In genomic region chr12:106114084-106115068, GRCh38 we compare ENCODE assay signal across 11 cellular contexts. TPM values are rescaled to one million over a fixed set of nuclear protein-coding genes. Genes with fewer than 3 reads are reported as not detected.
DNase-seq lines count a peak whose midpoint lies in the region; ATAC-seq and TF ChIP-seq lines count a peak whose summit lies in the region.
"Had no signal": no experiment of that assay in that cellular context is flagged by ENCODE, and none has a peak within 500 bp of the region (broad histone marks: within the 10 kb centered on the region; RNA-seq: fewer than 3 reads in every experiment).

No MANE protein-coding gene starts in this region.

- H3K9me3 Mint-ChIP-seq in activated T-cell treated with anti-CD3 and anti-CD28 coated beads, Interleukin-2, amount 50 U/mL, for 24 hours: no peaks in the 10 kb centered on the region

- H3K4me3 ChIP-seq in KMS-11 (IDR thresholded peaks at IDR 0.05; ENCODE audit: insufficient read depth, low read depth, low read length) (no peak overlapping the region), adipocyte (ENCODE audit: low read length) (peak overlapping the region; percentile 47), right atrium auricular region (no peak overlapping the region), skeletal muscle tissue (ENCODE audit: low read length in 3 of 3) (no peak overlapping the region)
- H3K4me3 ChIP-seq: SJCRH30 had no signal

- H4K20me1 ChIP-seq in KMS-11 (ENCODE audit: insufficient read depth): no peaks in the 10 kb centered on the region

- DNase-seq in adipocyte (ENCODE audit: low read depth): peak; percentile 27
- DNase-seq in right atrium auricular region (ENCODE audit: low spot score): no peak
- no peak for DNase-seq in activated T-cell treated with anti-CD3 and anti-CD28 coated beads, Interleukin-2, amount 50 U/mL, for 24 hours
- DNase-seq in NCI-H187 treated with DMSO at 0.1 percent for 48 hours (lab: John Stamatoyannopoulos, UW): no peak
- DNase-seq: foreskin fibroblast, NCI-H1105 treated with DMSO at 0.1 percent for 48 hours, SJCRH30 had no signal

- peaks cover 44% of the 10 kb centered on the region for H3K27me3 Mint-ChIP-seq in activated T-cell treated with anti-CD3 and anti-CD28 coated beads, Interleukin-2, amount 50 U/mL, for 24 hours

- no peak overlapping the region for H2AFZ ChIP-seq in KMS-11 (ENCODE audit: low read depth)

- H3K27me3 ChIP-seq in KMS-11 (ENCODE audit: insufficient read depth, low read depth) (no peaks in the 10 kb centered on the region), adipocyte (replicated peaks; ENCODE audit: control insufficient read depth, insufficient read depth, low read length) (no peaks in the 10 kb centered on the region), right atrium auricular region (no peaks in the 10 kb centered on the region), skeletal muscle tissue (ENCODE audit: control insufficient read depth in 3 of 3, insufficient read depth in 3 of 3, low read length in 3 of 3) (no peaks in the 10 kb centered on the region)
- H3K27me3 ChIP-seq: SJCRH30 had no signal

- no peak overlapping the region for H3K4me3 Mint-ChIP-seq in activated T-cell treated with anti-CD3 and anti-CD28 coated beads, Interleukin-2, amount 50 U/mL, for 24 hours

- H3K9ac ChIP-seq in KMS-11: no peak overlapping the region
- peak overlapping the region; percentile 74 for H3K9ac ChIP-seq in adipocyte (ENCODE audit: low read length)
- peak overlapping the region; percentile 51 to 54 (median 51) for H3K9ac ChIP-seq in skeletal muscle tissue (ENCODE audit: low read depth in 1 of 3, low read length in 3 of 3)

- no peaks in the 10 kb centered on the region for H3K36me3 Mint-ChIP-seq in activated T-cell treated with anti-CD3 and anti-CD28 coated beads, Interleukin-2, amount 50 U/mL, for 24 hours (ENCODE audit: low read depth)

- H3K9me3 ChIP-seq in adipocyte (ENCODE audit: control insufficient read depth, low read length): no peaks in the 10 kb centered on the region
- H3K9me3 ChIP-seq in right atrium auricular region: no peaks in the 10 kb centered on the region
- H3K9me3 ChIP-seq in skeletal muscle tissue (ENCODE audit: control insufficient read depth in 3 of 3, low read length in 3 of 3): no peaks in the 10 kb centered on the region
- H3K9me3 ChIP-seq: SJCRH30 had no signal

- no peak for ATAC-seq in HG03442 (IDR thresholded peaks at IDR 0.05; ENCODE audit: unreplicated experiment)
- ATAC-seq in HG03175 (IDR thresholded peaks at IDR 0.05; ENCODE audit: unreplicated experiment): no peak

- H3K27ac Mint-ChIP-seq in activated T-cell treated with anti-CD3 and anti-CD28 coated beads, Interleukin-2, amount 50 U/mL, for 24 hours: no peak overlapping the region

- H3K79me2 ChIP-seq in KMS-11 (ENCODE audit: insufficient read depth, low read depth): peaks cover 26% of the 10 kb centered on the region; the same call in 1 of the 2 replicates

- peak overlapping the region; percentile 3; the same call in 1 of the 2 replicates for H3K4me2 ChIP-seq in KMS-11

- no peak overlapping the region for H3K27ac ChIP-seq in KMS-11
- peak overlapping the region; percentile 70 to 85 for H3K27ac ChIP-seq in right atrium auricular region
- peak overlapping the region; percentile 72 for H3K27ac ChIP-seq in skeletal muscle tissue (ENCODE audit: low read depth, low read length)
- H3K27ac ChIP-seq: SJCRH30 had no signal

- peaks cover 54% of the 10 kb centered on the region for H3K4me1 ChIP-seq in KMS-11 (ENCODE audit: low read depth, poor library complexity, severe bottlenecking)
- peaks cover 63% of the 10 kb centered on the region for H3K4me1 ChIP-seq in adipocyte (ENCODE audit: control insufficient read depth, insufficient read depth, low read length)
- peaks cover 0 to 87% of the 10 kb centered on the region in 2 donors for H3K4me1 ChIP-seq in right atrium auricular region
- H3K4me1 ChIP-seq in skeletal muscle tissue (ENCODE audit: control insufficient read depth in 3 of 3, insufficient read depth in 3 of 3, low read length in 3 of 3): peaks cover 52 to 70% (median 63%) of the 10 kb centered on the region in 3 donors

- TF ChIP-seq CTCF in KMS-11 (conservative IDR thresholded peaks at IDR 0.05; ENCODE audit: low read depth, low read length) (no peak), right atrium auricular region (IDR thresholded peaks at IDR 0.05) (no peak)

- H3K36me3 ChIP-seq in KMS-11 (ENCODE audit: insufficient read depth) (no peaks in the 10 kb centered on the region), adipocyte (ENCODE audit: control insufficient read depth, insufficient read depth, low read length, severe bottlenecking) (no peaks in the 10 kb centered on the region), right atrium auricular region (no peaks in the 10 kb centered on the region), skeletal muscle tissue (ENCODE audit: control insufficient read depth in 3 of 3, insufficient read depth in 3 of 3, low read length in 3 of 3) (no peaks in the 10 kb centered on the region)
- H3K36me3 ChIP-seq: SJCRH30 had no signal

- H3K4me1 Mint-ChIP-seq in activated T-cell treated with anti-CD3 and anti-CD28 coated beads, Interleukin-2, amount 50 U/mL, for 24 hours (ENCODE audit: low read depth): peaks cover 8% of the 10 kb centered on the region

RNA-seq across cellular contexts. Expression of gene NUAK1, which starts 24.4 kb away (rescaled TPM):
- 10 to 100 TPM; 16.9 to 30.1 TPM for total RNA-seq in right atrium auricular region
- total RNA-seq in skeletal muscle tissue: 9.4 TPM
